ENCODE assay signal across 18 cellular contexts in genomic region chr19:42065511-42065910, GRCh38. TPM values are rescaled to one million over a fixed set of nuclear protein-coding genes. Genes with fewer than 3 reads are reported as not detected.
DNase-seq lines count a peak whose midpoint lies in the region; ATAC-seq, FAIRE-seq and TF ChIP-seq lines count a peak whose summit lies in the region.
"Had no signal": no experiment of that assay in that cellular context is flagged by ENCODE, and none has a peak within 500 bp of the region (broad histone marks: within the 10 kb centered on the region; RNA-seq: fewer than 3 reads in every experiment).

No MANE protein-coding gene starts in this region.

- peaks cover 52% of the 10 kb centered on the region for H3K79me2 ChIP-seq in neural cell (replicated peaks; ENCODE audit: insufficient read depth, low read length)
- no peaks in the 10 kb centered on the region for H3K79me2 ChIP-seq in HepG2 (ENCODE audit: insufficient read depth, low read length)
- peaks cover 38% of the 10 kb centered on the region for H3K79me2 ChIP-seq in neural progenitor cell (ENCODE audit: low read depth)

- CTCF ChIA-PET in HepG2 (lab: Yijun Ruan, JAX; ENCODE audit: low intra/inter-chr PET ratio, low total read pairs) = no interaction called here

- H3K4me1 ChIP-seq in BLaER1 (peaks cover 62% of the 10 kb centered on the region), HepG2 (ENCODE audit: insufficient read depth, low read length) (no peaks in the 10 kb centered on the region), neural progenitor cell (peaks cover 16% of the 10 kb centered on the region)
- H3K4me1 ChIP-seq: HAP-1 had no signal

- in situ Hi-C loops in HepG2 (cut with HindIII; ENCODE audit: extremely low pct_ligation_motif_present, low pct_unique_long_range_greater_than_20kb) = no loop called here

- intact Hi-C loops in HepG2 (cut with micrococcal nuclease; ENCODE audit: unreplicated experiment) = no loop called here

- no peaks in the 10 kb centered on the region for H3K9me3 Mint-ChIP-seq in neural progenitor cell
- H3K9me3 Mint-ChIP-seq: CD4-positive, alpha-beta memory T cell; HFFc6 had no signal

- H3K9ac ChIP-seq in BLaER1 (no peak overlapping the region), neural cell (ENCODE audit: low read length) (peak overlapping the region; percentile 96), HepG2 (ENCODE audit: insufficient read depth, low read depth, low read length) (no peak overlapping the region), neural progenitor cell (no peak overlapping the region)

- H3K9me3 ChIP-seq in BLaER1 (no peaks in the 10 kb centered on the region), neural cell (ENCODE audit: low read length) (no peaks in the 10 kb centered on the region), HepG2 (ENCODE audit: low read length) (no peaks in the 10 kb centered on the region), neural progenitor cell (ENCODE audit: low read depth) (no peaks in the 10 kb centered on the region)
- H3K9me3 ChIP-seq: HAP-1 had no signal

- H3K27me3 Mint-ChIP-seq in neural progenitor cell (ENCODE audit: insufficient read depth, low read depth) = peaks cover 3% of the 10 kb centered on the region

- WGBS in HepG2 (ENCODE audit: low lambda C conversion rate) = no CpG with 5 or more reads among the region's 9 CpGs

- no peak for TF ChIP-seq POLR2A in HepG2 (IDR thresholded peaks at IDR 0.05; ENCODE audit: insufficient read depth in 1 of 2, low read depth in 2 of 2, low read length in 2 of 2)

- H3K27ac Mint-ChIP-seq in neural progenitor cell = no peak overlapping the region
- H3K27ac Mint-ChIP-seq: B cell, HFFc6 had no signal

- no peak for DNase-seq in caudate nucleus (lab: John Stamatoyannopoulos, UW)
- DNase-seq in HepG2 (ENCODE audit: low spot score) = no peak
- no peak for DNase-seq in neural progenitor cell (ENCODE audit: low spot score)
- DNase-seq in activated effector memory CD4-positive, alpha-beta T cell treated with Interleukin-2 at 50 U/mL for 16 hours = no peak
- DNase-seq: CD4-positive, alpha-beta memory T cell; GF-D8; GOT3; HFFc6 had no signal

- H3K4me2 ChIP-seq in BLaER1 (peak overlapping the region; percentile 47), neural cell (ENCODE audit: low read length) (no peak overlapping the region), HepG2 (ENCODE audit: low read depth, low read length) (no peak overlapping the region), neural progenitor cell (no peak overlapping the region)

- POLR2A ChIA-PET in HepG2 (lab: Yijun Ruan, JAX) = interaction anchor here (0.7 kb wide), 1 partner anchor 8 kb away, joined by 3 read pairs; no protein-coding TSS in a partner anchor

- no peaks in the 10 kb centered on the region for H3K27me3 ChIP-seq in BLaER1
- H3K27me3 ChIP-seq in neural cell (ENCODE audit: insufficient read depth, low read depth, low read length) = no peaks in the 10 kb centered on the region
- H3K27me3 ChIP-seq in HepG2 (ENCODE audit: control insufficient read depth in 1 of 2, insufficient read depth in 2 of 2, low read length in 2 of 2) = peaks cover 14 to 50% of the 10 kb centered on the region in 2 experiments
- no peaks in the 10 kb centered on the region for H3K27me3 ChIP-seq in neural progenitor cell

- TF ChIP-seq RAD21 in neural cell (conservative IDR thresholded peaks at IDR 0.05) (no peak), HepG2 (CRISPR knock-in tag; IDR thresholded peaks at IDR 0.05) (no peak)

- H2AFZ ChIP-seq in neural cell (ENCODE audit: low read depth, low read length) (no peak overlapping the region), HepG2 (ENCODE audit: low read length) (no peak overlapping the region), neural progenitor cell (replicated peaks) (no peak overlapping the region)

- peaks cover 6% of the 10 kb centered on the region for H3K36me3 Mint-ChIP-seq in neural progenitor cell
- H3K36me3 Mint-ChIP-seq: CD4-positive, alpha-beta memory T cell had no signal

- H3F3A ChIP-seq in neural cell (ENCODE audit: insufficient read depth, low read length, poor library complexity, severe bottlenecking) (peaks cover 3% of the 10 kb centered on the region), neural progenitor cell (ENCODE audit: low read depth) (peaks cover 7% of the 10 kb centered on the region)

- H3K4me3 ChIP-seq in BLaER1 (no peak overlapping the region), neural cell (ENCODE audit: low read length) (peak overlapping the region; percentile 90), HepG2 (replicated peaks in 1 of 3; ENCODE audit: insufficient read depth in 1 of 3, low read depth in 2 of 3, low read length in 3 of 3) (no peak overlapping the region), neural progenitor cell (no peak overlapping the region)
- H3K4me3 ChIP-seq: HAP-1 had no signal

- H3K9me2 ChIP-seq in neural cell (ENCODE audit: insufficient read depth, low read length) = no peaks in the 10 kb centered on the region

- H4K20me1 ChIP-seq in BLaER1 (peaks cover 51% of the 10 kb centered on the region), neural cell (ENCODE audit: insufficient read depth) (no peaks in the 10 kb centered on the region), HepG2 (ENCODE audit: insufficient read depth, low read length) (no peaks in the 10 kb centered on the region), neural progenitor cell (ENCODE audit: low read depth) (peaks cover 35% of the 10 kb centered on the region)

- no TSS peak for BruUV-seq in HepG2 (replicated peaks; lab: Mats Ljungman, UMichigan)

- no peak for FAIRE-seq in HepG2 (lab: Jason Lieb, UNC)
- FAIRE-seq: A204.1, GM12891, GM18507, H54 had no signal

- H3K36me3 ChIP-seq in BLaER1 (peaks cover 52% of the 10 kb centered on the region), neural cell (ENCODE audit: insufficient read depth, low read length) (no peaks in the 10 kb centered on the region), HepG2 (replicated peaks in 1 of 2; ENCODE audit: control insufficient read depth in 1 of 2, insufficient read depth in 2 of 2, low read length in 2 of 2) (no peaks in the 10 kb centered on the region), neural progenitor cell (no peaks in the 10 kb centered on the region)
- H3K36me3 ChIP-seq: HAP-1 had no signal

- H3K27ac ChIP-seq in BLaER1 (no peak overlapping the region), caudate nucleus (ENCODE audit: low read depth, low read length) (peak overlapping the region; percentile 73), neural cell (ENCODE audit: low read length) (peak overlapping the region; percentile 92), temporal lobe (ENCODE audit: low read depth, low read length) (peak overlapping the region; percentile 1), HepG2 (ENCODE audit: extremely low read length, insufficient read depth, low read length) (no peak overlapping the region), neural progenitor cell (no peak overlapping the region)
- H3K27ac ChIP-seq: 22Rv1 had no signal

- ATAC-seq in HepG2 = no peak

- TF ChIP-seq EP300 in neural cell (conservative IDR thresholded peaks at IDR 0.05; ENCODE audit: poor library complexity, severe bottlenecking) = no peak
- no peak for TF ChIP-seq EP300 in HepG2 (IDR thresholded peaks at IDR 0.05; ENCODE audit: low read depth in 2 of 2, low read length in 2 of 2)
- TF ChIP-seq EP300 in HepG2 (CRISPR knock-in tag; IDR thresholded peaks at IDR 0.05; ENCODE audit: borderline replicate concordance) = no peak

- H3K4me1 Mint-ChIP-seq in neural progenitor cell = peaks cover 3% of the 10 kb centered on the region
- H3K4me1 Mint-ChIP-seq: B cell; CD4-positive, alpha-beta memory T cell had no signal

- TF ChIP-seq CTCF in neural cell (IDR thresholded peaks at IDR 0.05; ENCODE audit: poor library complexity, severe bottlenecking) = no peak
- TF ChIP-seq CTCF in HepG2 (CRISPR knock-in tag; IDR thresholded peaks at IDR 0.05) = no peak
- TF ChIP-seq CTCF in neural progenitor cell (IDR thresholded peaks at IDR 0.05) = no peak

- no peak overlapping the region for H3K4me3 Mint-ChIP-seq in neural progenitor cell
- H3K4me3 Mint-ChIP-seq: B cell; CD4-positive, alpha-beta memory T cell; HFFc6 had no signal

RNA-seq across cellular contexts. Expression of gene GRIK5, which starts 4.5 kb away (rescaled TPM):
- polyA plus RNA-seq in neural cell (22.4 and 28.3 TPM in 2 replicates), HepG2 (2011; rRNA removed) (0.05 TPM in 1 of 2 replicates, not detected in the other)
- polyA minus RNA-seq in neural cell = 25.6 and 26.6 TPM in 2 replicates
- total RNA-seq in temporal lobe (37.1 TPM), HepG2 (2016; rRNA removed; fragmentation: Illumina TruSeq; extraction: Trizol) (not detected in 2 replicates), neural progenitor cell (ENCODE audit: low replicate concordance) (5.8 and 19.4 TPM in 2 replicates)
- not detected in 2 replicates for total RNA-seq in HepG2 (2016; cell fraction: cytosol; rRNA removed; fragmentation: Illumina TruSeq; extraction: Trizol; ENCODE audit: low read depth)
- not detected in 2 replicates for total RNA-seq in HepG2 (2016; cell fraction: insoluble cytoplasmic fraction; rRNA removed; fragmentation: Illumina TruSeq; extraction: Trizol)
- total RNA-seq in HepG2 (2016; cell fraction: membrane; rRNA removed; fragmentation: Illumina TruSeq; extraction: Trizol) = not detected in 2 replicates
- total RNA-seq in HepG2 (2016; cell fraction: nucleus; rRNA removed; fragmentation: Illumina TruSeq; extraction: Trizol) = not detected in 2 replicates
- 0.03 TPM in 1 of 2 replicates, not detected in the other for polyA plus RNA-seq in HepG2 (2011; cell fraction: cytosol; rRNA removed)
- 0.10 and 0.14 TPM in 2 replicates for polyA plus RNA-seq in HepG2 (2011; cell fraction: nucleus; rRNA removed)
- not detected in 2 replicates for polyA plus RNA-seq in HepG2 (2012)
- not detected in 2 replicates for polyA plus RNA-seq in HepG2 (2016; cell fraction: cytosol; fragmentation: Illumina TruSeq; extraction: Trizol; ENCODE audit: low read depth)
- not detected in 2 replicates for polyA plus RNA-seq in HepG2 (2016; cell fraction: insoluble cytoplasmic fraction; fragmentation: Illumina TruSeq; extraction: Trizol; ENCODE audit: low read depth)
- not detected in 2 replicates for polyA plus RNA-seq in HepG2 (2016; cell fraction: membrane; fragmentation: Illumina TruSeq; extraction: Trizol; ENCODE audit: low read depth)
- polyA plus RNA-seq in HepG2 (2016; cell fraction: nucleus; fragmentation: Illumina TruSeq; extraction: Trizol; ENCODE audit: insufficient read depth, low read depth) = not detected in 2 replicates
- polyA minus RNA-seq in HepG2 (2011; rRNA and poly(A)+ RNA removed; ENCODE audit: low replicate concordance) = 0.08 and 0.12 TPM in 2 replicates
- not detected in 2 replicates for polyA minus RNA-seq in HepG2 (2011; cell fraction: cytosol; rRNA and poly(A)+ RNA removed)
- not detected in 2 replicates for polyA minus RNA-seq in HepG2 (2011; cell fraction: nucleus; rRNA and poly(A)+ RNA removed)
- polyA plus RNA-seq: CD4-positive, alpha-beta memory T cell had no signal

RNA-seq across cellular contexts. Expression of gene ZNF574, which starts 10.5 kb away (rescaled TPM):
- polyA plus RNA-seq in neural cell (7.0 and 11.0 TPM in 2 replicates), HepG2 (2011; rRNA removed) (7.7 and 9.5 TPM in 2 replicates)
- polyA minus RNA-seq in neural cell = 27.1 and 29.7 TPM in 2 replicates
- total RNA-seq in temporal lobe (9.8 TPM), HepG2 (2016; rRNA removed; fragmentation: Illumina TruSeq; extraction: Trizol) (7.9 and 8.2 TPM in 2 replicates), neural progenitor cell (ENCODE audit: low replicate concordance) (13.4 and 35.6 TPM in 2 replicates)
- 2.3 and 2.4 TPM in 2 replicates for total RNA-seq in HepG2 (2016; cell fraction: cytosol; rRNA removed; fragmentation: Illumina TruSeq; extraction: Trizol; ENCODE audit: low read depth)
- total RNA-seq in HepG2 (2016; cell fraction: insoluble cytoplasmic fraction; rRNA removed; fragmentation: Illumina TruSeq; extraction: Trizol) = 7.7 and 8.2 TPM in 2 replicates
- 5.2 and 5.9 TPM in 2 replicates for total RNA-seq in HepG2 (2016; cell fraction: membrane; rRNA removed; fragmentation: Illumina TruSeq; extraction: Trizol)
- 4.3 and 4.9 TPM in 2 replicates for total RNA-seq in HepG2 (2016; cell fraction: nucleus; rRNA removed; fragmentation: Illumina TruSeq; extraction: Trizol)
- 6.7 and 9.5 TPM in 2 replicates for polyA plus RNA-seq in HepG2 (2011; cell fraction: cytosol; rRNA removed)
- polyA plus RNA-seq in HepG2 (2011; cell fraction: nucleus; rRNA removed) = 9.5 and 11.0 TPM in 2 replicates
- 4.3 and 4.4 TPM in 2 replicates for polyA plus RNA-seq in HepG2 (2012)
- 0.51 and 0.69 TPM in 2 replicates for polyA plus RNA-seq in HepG2 (2016; cell fraction: cytosol; fragmentation: Illumina TruSeq; extraction: Trizol; ENCODE audit: low read depth)
- 6.5 and 7.9 TPM in 2 replicates for polyA plus RNA-seq in HepG2 (2016; cell fraction: insoluble cytoplasmic fraction; fragmentation: Illumina TruSeq; extraction: Trizol; ENCODE audit: low read depth)
- polyA plus RNA-seq in HepG2 (2016; cell fraction: membrane; fragmentation: Illumina TruSeq; extraction: Trizol; ENCODE audit: low read depth) = 1.4 TPM in 2 replicates
- 6.0 and 6.3 TPM in 2 replicates for polyA plus RNA-seq in HepG2 (2016; cell fraction: nucleus; fragmentation: Illumina TruSeq; extraction: Trizol; ENCODE audit: insufficient read depth, low read depth)
- 24.3 and 39.3 TPM in 2 replicates for polyA minus RNA-seq in HepG2 (2011; rRNA and poly(A)+ RNA removed; ENCODE audit: low replicate concordance)
- polyA minus RNA-seq in HepG2 (2011; cell fraction: cytosol; rRNA and poly(A)+ RNA removed) = 12.1 and 12.4 TPM in 2 replicates
- 5.8 and 6.5 TPM in 2 replicates for polyA minus RNA-seq in HepG2 (2011; cell fraction: nucleus; rRNA and poly(A)+ RNA removed)

Comparison
In these comparisons a context has a peak if more than half of its experiments do, and no peak if none do; other contexts are left out.
1. H3K27ac ChIP-seq: peak in caudate nucleus (single experiment), neural cell (single experiment) and temporal lobe (single experiment); none in BLaER1 (single experiment), HepG2 (single experiment) and neural progenitor cell (single experiment).